In genomic region chr14:89294060-89294459, GRCh38 we compare ENCODE assay signal across 21 cellular contexts.
A peak's percentile ranks its signal among the peaks of the same experiment; 100 is the strongest.
DNase-seq lines count a peak whose midpoint lies in the region; ATAC-seq and TF ChIP-seq lines count a peak whose summit lies in the region.
"Had no signal": no experiment of that assay in that cellular context is flagged by ENCODE, and none has a peak within 500 bp of the region (broad histone marks: within the 10 kb centered on the region; RNA-seq: fewer than 3 reads in every experiment).

No MANE protein-coding gene starts in this region.

- H3K36me3 ChIP-seq in heart left ventricle (peaks cover 0 to 8% (median 0%) of the 10 kb centered on the region in 9 donors), mesendoderm (ENCODE audit: control insufficient read depth, insufficient read depth, low read length) (no peaks in the 10 kb centered on the region)
- H3K36me3 ChIP-seq: left lung had no signal

- H2BK15ac ChIP-seq in mesendoderm (replicated peaks; ENCODE audit: low read depth), result no peak overlapping the region

- DNase-seq in stimulated activated naive CD8-positive, alpha-beta T cell treated with anti-CD3 and anti-CD28 coated beads, Interleukin-15, amount 100 ng/mL, for 72 hours, result no peak
- no peak for DNase-seq in stimulated activated naive CD8-positive, alpha-beta T cell treated with anti-CD3 and anti-CD28 coated beads, Interleukin-15, Interleukin-2, amounts not matched to agents 100 U/mL and 50 U/mL, for 24 hours
- DNase-seq in heart left ventricle (peak; percentile 43 to 74 (median 70)), mesendoderm (no peak), AML-193 (lab: John Stamatoyannopoulos, UW) (no peak)
- DNase-seq: activated CD8-positive, alpha-beta T cell treated with anti-CD3 and anti-CD28 coated beads for 36 hours; activated naive CD4-positive, alpha-beta T cell treated with Interleukin-2 at 50 U/mL for 16 hours; central memory CD4-positive, alpha-beta T cell; left lung; MM.1S; NCI-H1694; NCI-H2227 treated with DMSO at 0.1 percent for 48 hours; retina; SK-N-SH; stimulated activated CD8-positive, alpha-beta memory T cell treated with anti-CD3 and anti-CD28 coated beads, Interleukin-4, amount 100 ng/mL, for 48 hours had no signal

- no peak for TF ChIP-seq CTCF in heart left ventricle (IDR thresholded peaks at IDR 0.05)

- 54 to 69% (median 58%) methylated on average over 7 of the region's 7 CpGs for WGBS in heart left ventricle, 4 donors
- no CpG with 5 or more reads among the region's 7 CpGs for WGBS in mesendoderm (ENCODE audit: extremely low coverage, insufficient coverage, low lambda C conversion rate)

- H3K4ac ChIP-seq in mesendoderm (ENCODE audit: low read depth, low read length), result no peak overlapping the region

- no peak overlapping the region for H3K18ac ChIP-seq in mesendoderm (ENCODE audit: low read length)

- peaks cover 10% of the 10 kb centered on the region for H3K79me2 ChIP-seq in mesendoderm (ENCODE audit: control insufficient read depth, insufficient read depth, low read length)

- H3K4me1 ChIP-seq in heart left ventricle (peaks cover 0 to 41% (median 22%) of the 10 kb centered on the region in 12 donors), mesendoderm (ENCODE audit: control insufficient read depth, low read depth, low read length) (peaks cover 26% of the 10 kb centered on the region)

- peak overlapping the region; percentile 28 to 34 for H3K27ac Mint-ChIP-seq in stimulated activated naive CD8-positive, alpha-beta T cell treated with anti-CD3 and anti-CD28 coated beads, Interleukin-15, amount 100 ng/mL, for 72 hours
- H3K27ac Mint-ChIP-seq: activated CD8-positive, alpha-beta T cell treated with anti-CD3 and anti-CD28 coated beads for 36 hours had no signal

- H3K4me3 ChIP-seq in heart left ventricle, result no peak overlapping the region
- H3K4me3 ChIP-seq in mesendoderm (ENCODE audit: low read length), result no peak overlapping the region
- H3K4me3 ChIP-seq: left lung had no signal

- no peak for TF ChIP-seq POLR2A in heart left ventricle (IDR thresholded peaks at IDR 0.05)

- intact Hi-C loops in heart left ventricle (cut with DNase I), result loop anchor here in 1 of 10 donors (10.0 kb wide), 1 partner anchor 101 kb away; no protein-coding TSS in a partner anchor

- no peak overlapping the region for H3K23ac ChIP-seq in mesendoderm (ENCODE audit: low read length)

- H3K4me1 Mint-ChIP-seq in stimulated activated naive CD8-positive, alpha-beta T cell treated with anti-CD3 and anti-CD28 coated beads, Interleukin-15, amount 100 ng/mL, for 72 hours, result peaks cover 68% of the 10 kb centered on the region

- no peaks in the 10 kb centered on the region for H3K9me3 ChIP-seq in heart left ventricle
- H3K9me3 ChIP-seq: left lung, SK-N-SH had no signal

- no peak overlapping the region for H4K8ac ChIP-seq in mesendoderm (ENCODE audit: low read depth, low read length)

- H3K9me3 Mint-ChIP-seq in stimulated activated naive CD8-positive, alpha-beta T cell treated with anti-CD3 and anti-CD28 coated beads, Interleukin-15, amount 100 ng/mL, for 72 hours, result no peaks in the 10 kb centered on the region
- H3K9me3 Mint-ChIP-seq: activated CD8-positive, alpha-beta T cell treated with anti-CD3 and anti-CD28 coated beads for 36 hours had no signal

- no peak overlapping the region for H4K5ac ChIP-seq in mesendoderm (ENCODE audit: low read length)

- no peak overlapping the region for H3K9ac ChIP-seq in mesendoderm (ENCODE audit: low read length)
- H3K9ac ChIP-seq: SK-N-SH had no signal

- H2BK5ac ChIP-seq in mesendoderm (ENCODE audit: low read length), result no peak overlapping the region

- H3K79me1 ChIP-seq in mesendoderm (ENCODE audit: low read length), result peaks cover 21% of the 10 kb centered on the region

- no peak overlapping the region for H2BK120ac ChIP-seq in mesendoderm (ENCODE audit: low read depth, low read length)

- H3K4me2 ChIP-seq in mesendoderm (ENCODE audit: low read length), result no peak overlapping the region
- H3K4me2 ChIP-seq: SK-N-SH had no signal

- H3K27me3 ChIP-seq in heart left ventricle (no peaks in the 10 kb centered on the region), mesendoderm (ENCODE audit: insufficient read depth, low read length, poor library complexity) (no peaks in the 10 kb centered on the region)
- H3K27me3 ChIP-seq: left lung had no signal

- H3K27me3 Mint-ChIP-seq in stimulated activated naive CD8-positive, alpha-beta T cell treated with anti-CD3 and anti-CD28 coated beads, Interleukin-15, amount 100 ng/mL, for 72 hours, result no peaks in the 10 kb centered on the region
- H3K27me3 Mint-ChIP-seq: activated CD8-positive, alpha-beta T cell treated with anti-CD3 and anti-CD28 coated beads for 36 hours had no signal

- ATAC-seq in stimulated activated naive CD8-positive, alpha-beta T cell treated with anti-CD3 and anti-CD28 coated beads, Interleukin-15, amount 100 ng/mL, for 72 hours, result no peak
- no peak for ATAC-seq in stimulated activated naive CD8-positive, alpha-beta T cell treated with anti-CD3 and anti-CD28 coated beads, Interleukin-15, Interleukin-2, amounts not matched to agents 100 U/mL and 50 U/mL, for 24 hours
- ATAC-seq in heart left ventricle, result peak; percentile 87 to 94 (median 93)
- ATAC-seq in activated CD4-positive, CD25-positive, alpha-beta regulatory T cell treated with anti-CD3 and anti-CD28 coated beads, Interleukin-2, amount 50 U/mL, for 24 hours, result no peak
- no peak for ATAC-seq in GM18502 (IDR thresholded peaks at IDR 0.05; ENCODE audit: poor library complexity, unreplicated experiment)
- ATAC-seq in GM18873 (IDR thresholded peaks at IDR 0.05; ENCODE audit: low FRiP score, unreplicated experiment), result no peak
- ATAC-seq: activated CD8-positive, alpha-beta T cell treated with anti-CD3 and anti-CD28 coated beads for 36 hours; esophagus mucosa; left lung; Panc1 had no signal

- no peak overlapping the region for H2AK5ac ChIP-seq in mesendoderm (ENCODE audit: low read length)

- peak overlapping the region in 8 of 12 donors; percentile 10 to 50 (median 36) for H3K27ac ChIP-seq in heart left ventricle
- peak overlapping the region; percentile 0 for H3K27ac ChIP-seq in mesendoderm (ENCODE audit: low read depth, low read length)
- H3K27ac ChIP-seq: C4-2B, left lung had no signal

- H3K4me3 Mint-ChIP-seq in stimulated activated naive CD8-positive, alpha-beta T cell treated with anti-CD3 and anti-CD28 coated beads, Interleukin-15, amount 100 ng/mL, for 72 hours, result no peak overlapping the region
- H3K4me3 Mint-ChIP-seq: activated CD8-positive, alpha-beta T cell treated with anti-CD3 and anti-CD28 coated beads for 36 hours had no signal

- H3K56ac ChIP-seq in mesendoderm (ENCODE audit: low read length), result peak overlapping the region; percentile 8

Comparison
In these comparisons a context has a peak if more than half of its experiments do, and no peak if none do; other contexts are left out.
1. ATAC-seq: peak in heart left ventricle (4 of 4); none in stimulated activated naive CD8-positive, alpha-beta T cell treated with anti-CD3 and anti-CD28 coated beads, Interleukin-15, amount 100 ng/mL, for 72 hours (single experiment), stimulated activated naive CD8-positive, alpha-beta T cell treated with anti-CD3 and anti-CD28 coated beads, Interleukin-15, Interleukin-2, amounts not matched to agents 100 U/mL and 50 U/mL, for 24 hours (single experiment), activated CD4-positive, CD25-positive, alpha-beta regulatory T cell treated with anti-CD3 and anti-CD28 coated beads, Interleukin-2, amount 50 U/mL, for 24 hours (0 of 2), GM18502 (single experiment) and GM18873 (single experiment).
2. DNase-seq: peak in heart left ventricle (5 of 5); none in stimulated activated naive CD8-positive, alpha-beta T cell treated with anti-CD3 and anti-CD28 coated beads, Interleukin-15, amount 100 ng/mL, for 72 hours (0 of 2), stimulated activated naive CD8-positive, alpha-beta T cell treated with anti-CD3 and anti-CD28 coated beads, Interleukin-15, Interleukin-2, amounts not matched to agents 100 U/mL and 50 U/mL, for 24 hours (single experiment), mesendoderm (single experiment) and AML-193 (0 of 2).